27 cellular contexts compared by ENCODE assay signal in the genomic region with DNA sequence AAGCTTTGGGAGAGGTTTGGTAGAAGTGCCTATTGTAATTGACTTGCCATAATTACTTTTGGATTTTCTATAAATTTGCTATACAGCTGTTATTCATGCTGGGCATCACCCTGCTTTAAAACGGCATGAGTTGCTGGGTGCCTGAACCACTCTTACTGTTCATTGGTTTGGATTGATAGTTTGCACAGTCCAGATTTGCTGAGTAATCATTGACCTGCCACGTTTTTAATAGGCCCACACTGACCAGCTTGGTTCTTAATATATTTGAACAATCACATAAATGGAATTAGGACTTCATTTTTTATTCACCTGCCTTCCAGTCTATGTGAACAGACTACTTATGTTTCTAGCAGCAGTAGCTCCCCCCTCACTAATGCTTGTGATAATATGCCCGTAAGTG.
"Had no signal": no experiment of that assay in that cellular context is flagged by ENCODE, and none has a peak within 500 bp of the region (broad histone marks: within the 10 kb centered on the region; RNA-seq: fewer than 3 reads in every experiment).

No MANE protein-coding gene starts in this region.

- ATAC-seq: activated CD4-positive, alpha-beta T cell treated with anti-CD3 and anti-CD28 coated beads for 36 hours; activated naive CD8-positive, alpha-beta T cell treated with anti-CD3 and anti-CD28 coated beads, Interleukin-2, amount 50 U/mL, for 24 hours; activated T-helper 17 cell treated with anti-CD3 and anti-CD28 coated beads, Interleukin-2, amount 50 U/mL, for 72 hours; body of pancreas; esophagus mucosa had no signal

- H3K4me3 ChIP-seq: adrenal gland, body of pancreas, colonic mucosa had no signal

- DNase-seq: activated CD4-positive, alpha-beta memory T cell treated with anti-CD3 and anti-CD28 coated beads, Interleukin-2, amount 10 ng/mL, durations not matched to agents 7 days and 5 days; activated CD4-positive, alpha-beta T cell treated with anti-CD3 and anti-CD28 coated beads for 36 hours; activated CD4-positive, alpha-beta T cell treated with anti-CD3 and anti-CD28 coated beads, Interleukin-2, amount 10 ng/mL, durations not matched to agents 24 days and 14 days; activated CD4-positive, alpha-beta T cell treated with anti-CD3 and anti-CD28 coated beads, Interleukin-2, amount 50 U/mL, for 4 hours; activated CD4-positive, CD25-positive, alpha-beta regulatory T cell; activated CD4-positive, CD25-positive, alpha-beta regulatory T cell treated with anti-CD3 and anti-CD28 coated beads, Interleukin-2, amount 50 U/mL, for 72 hours; activated CD8-positive, alpha-beta memory T cell treated with anti-CD3 and anti-CD28 coated beads, Interleukin-2, amount 50 U/mL, for 48 hours; activated effector memory CD4-positive, alpha-beta T cell treated with Interleukin-2 at 50 U/mL for 16 hours; activated naive CD4-positive, alpha-beta T cell treated with anti-CD3 and anti-CD28 coated beads for 36 hours; activated naive CD8-positive, alpha-beta T cell treated with anti-CD3 and anti-CD28 coated beads for 36 hours; activated naive CD8-positive, alpha-beta T cell treated with anti-CD3 and anti-CD28 coated beads, Interleukin-2, amount 50 U/mL, for 24 hours; activated T-cell treated with anti-CD3 and anti-CD28 coated beads for 4 hours; activated T-cell treated with anti-CD3 and anti-CD28 coated beads, Interleukin-2, amount 50 U/mL, for 24 hours; adrenal gland; amygdala; aorta; caudate nucleus; cerebellar nuclear complex; colonic mucosa; effector CD8-positive, alpha-beta T cell; endodermal cell; foreskin fibroblast; T-helper 2 cell had no signal

- H3K4me1 ChIP-seq: adrenal gland, colonic mucosa had no signal

- FAIRE-seq: frontal cortex had no signal

- H3K9me3 ChIP-seq: body of pancreas, colonic mucosa had no signal

- H3K27me3 ChIP-seq: adrenal gland, body of pancreas, colonic mucosa had no signal

- H3K36me3 ChIP-seq: adrenal gland, colonic mucosa had no signal

- H3K27ac ChIP-seq: adrenal gland, body of pancreas, colonic mucosa had no signal
